In genomic region chr16:89871895-89872294, GRCh38 we compare ENCODE assay signal across 13 cellular contexts. TPM values are rescaled to one million over a fixed set of nuclear protein-coding genes. Genes with fewer than 3 reads are reported as not detected.
DNase-seq lines count a peak whose midpoint lies in the region; FAIRE-seq and TF ChIP-seq lines count a peak whose summit lies in the region.
"Had no signal": no experiment of that assay in that cellular context is flagged by ENCODE, and none has a peak within 500 bp of the region (broad histone marks: within the 10 kb centered on the region; RNA-seq: fewer than 3 reads in every experiment).

No MANE protein-coding gene starts in this region.

- intact Hi-C loops in activated T-helper 1 cell treated with anti-CD3 and anti-CD28 coated beads, Interleukin-12 subunit alpha, Interleukin-12 subunit beta, Interleukin-2, Interleukin-4 antibody, amounts not matched to agents 30 ng/mL and 10 ng/mL and 1 ng/mL, durations not matched to agents 14 hours and 24 hours and 36 hours (cut with micrococcal nuclease), result loop anchor here (1.0 to 10.0 kb wide), 2 partner anchors 312 to 367 kb away; partner anchors contain the start of genes RPL13 and SPG7
- intact Hi-C loops in posterior cingulate gyrus (cut with DNase I), result loop anchor here (5.0 kb wide), 1 partner anchor 55 kb away; the partner anchor contains the start of gene FANCA

- H3K4me1 ChIP-seq in GM23248 (ENCODE audit: insufficient read depth), result peaks cover 12% of the 10 kb centered on the region; the same call in 1 of the 2 replicates

- no peaks in the 10 kb centered on the region for H3K9me3 Mint-ChIP-seq in activated naive CD4-positive, alpha-beta T cell treated with anti-CD3 and anti-CD28 coated beads, Interleukin-2, amount 50 U/mL, for 24 hours
- peaks cover 6% of the 10 kb centered on the region for H3K9me3 Mint-ChIP-seq in activated T-helper 1 cell treated with anti-CD3 and anti-CD28 coated beads, Interleukin-12 subunit alpha, Interleukin-12 subunit beta, Interleukin-2, Interleukin-4 antibody, amounts not matched to agents 30 ng/mL and 10 ng/mL and 1 ng/mL, durations not matched to agents 14 hours and 24 hours and 36 hours
- no peaks in the 10 kb centered on the region for H3K9me3 Mint-ChIP-seq in nephron

- no peak for TF ChIP-seq CTCF in nephron (IDR thresholded peaks at IDR 0.05; ENCODE audit: unreplicated experiment in 3 of 3)
- no peak for TF ChIP-seq CTCF in D721Med (IDR thresholded peaks at IDR 0.05; ENCODE audit: insufficient read depth, missing control alignments)

- no peak for FAIRE-seq in D721Med (lab: Jason Lieb, UNC)
- FAIRE-seq: colon, TTC549 had no signal

- H3K27ac ChIP-seq in GM23248, result no peak overlapping the region

- in situ Hi-C loops in GM23248 (cut with MboI), result no loop called here

- H3K79me2 ChIP-seq in GM23248 (ENCODE audit: insufficient read depth), result peaks cover 41% of the 10 kb centered on the region

- no peaks in the 10 kb centered on the region for H3K9me2 ChIP-seq in GM23248 (ENCODE audit: insufficient read depth)

- H3K27me3 Mint-ChIP-seq in activated naive CD4-positive, alpha-beta T cell treated with anti-CD3 and anti-CD28 coated beads, Interleukin-2, amount 50 U/mL, for 24 hours, result no peaks in the 10 kb centered on the region
- peaks cover 2% of the 10 kb centered on the region for H3K27me3 Mint-ChIP-seq in activated T-helper 1 cell treated with anti-CD3 and anti-CD28 coated beads, Interleukin-12 subunit alpha, Interleukin-12 subunit beta, Interleukin-2, Interleukin-4 antibody, amounts not matched to agents 30 ng/mL and 10 ng/mL and 1 ng/mL, durations not matched to agents 14 hours and 24 hours and 36 hours (ENCODE audit: insufficient read depth)
- peaks cover 3% of the 10 kb centered on the region for H3K27me3 Mint-ChIP-seq in nephron (ENCODE audit: low read depth)

- no peaks in the 10 kb centered on the region for H3K27me3 ChIP-seq in GM23248 (replicated peaks; ENCODE audit: insufficient read depth)
- H3K27me3 ChIP-seq: gastrocnemius medialis had no signal

- WGBS in GM23248 (ENCODE audit: low coverage in 1 of 2, low lambda C conversion rate in 2 of 2, missing lambda C conversion rate in 2 of 2), 2 experiments, result 98% methylated on average over 9 of the region's 9 CpGs

- H3F3A ChIP-seq in GM23248 (ENCODE audit: insufficient read depth), result peaks cover 14% of the 10 kb centered on the region

- H3K9ac ChIP-seq in GM23248, result peak overlapping the region; percentile 99; the same call in 1 of the 2 replicates

- H3K27ac Mint-ChIP-seq in activated naive CD4-positive, alpha-beta T cell treated with anti-CD3 and anti-CD28 coated beads, Interleukin-2, amount 50 U/mL, for 24 hours, result no peak overlapping the region
- H3K27ac Mint-ChIP-seq in activated T-helper 1 cell treated with anti-CD3 and anti-CD28 coated beads, Interleukin-12 subunit alpha, Interleukin-12 subunit beta, Interleukin-2, Interleukin-4 antibody, amounts not matched to agents 30 ng/mL and 10 ng/mL and 1 ng/mL, durations not matched to agents 14 hours and 24 hours and 36 hours, result no peak overlapping the region
- H3K27ac Mint-ChIP-seq in nephron, result no peak overlapping the region

- peaks cover 13% of the 10 kb centered on the region for H3K4me1 Mint-ChIP-seq in activated naive CD4-positive, alpha-beta T cell treated with anti-CD3 and anti-CD28 coated beads, Interleukin-2, amount 50 U/mL, for 24 hours
- peaks cover 11% of the 10 kb centered on the region for H3K4me1 Mint-ChIP-seq in activated T-helper 1 cell treated with anti-CD3 and anti-CD28 coated beads, Interleukin-12 subunit alpha, Interleukin-12 subunit beta, Interleukin-2, Interleukin-4 antibody, amounts not matched to agents 30 ng/mL and 10 ng/mL and 1 ng/mL, durations not matched to agents 14 hours and 24 hours and 36 hours (ENCODE audit: low read depth)
- H3K4me1 Mint-ChIP-seq in nephron, result peaks cover 9% of the 10 kb centered on the region

- peaks cover 14% of the 10 kb centered on the region; the same call in 1 of the 2 replicates for H3K36me3 ChIP-seq in GM23248 (ENCODE audit: low read depth)

- peak overlapping the region; percentile 91 for H3K4me3 Mint-ChIP-seq in activated naive CD4-positive, alpha-beta T cell treated with anti-CD3 and anti-CD28 coated beads, Interleukin-2, amount 50 U/mL, for 24 hours
- peak overlapping the region; percentile 90 for H3K4me3 Mint-ChIP-seq in activated T-helper 1 cell treated with anti-CD3 and anti-CD28 coated beads, Interleukin-12 subunit alpha, Interleukin-12 subunit beta, Interleukin-2, Interleukin-4 antibody, amounts not matched to agents 30 ng/mL and 10 ng/mL and 1 ng/mL, durations not matched to agents 14 hours and 24 hours and 36 hours
- peak overlapping the region in 2 of 3 experiments; percentile 37 to 66 for H3K4me3 Mint-ChIP-seq in nephron

- peaks cover 5% of the 10 kb centered on the region for H3K36me3 Mint-ChIP-seq in activated naive CD4-positive, alpha-beta T cell treated with anti-CD3 and anti-CD28 coated beads, Interleukin-2, amount 50 U/mL, for 24 hours
- H3K36me3 Mint-ChIP-seq in activated T-helper 1 cell treated with anti-CD3 and anti-CD28 coated beads, Interleukin-12 subunit alpha, Interleukin-12 subunit beta, Interleukin-2, Interleukin-4 antibody, amounts not matched to agents 30 ng/mL and 10 ng/mL and 1 ng/mL, durations not matched to agents 14 hours and 24 hours and 36 hours (ENCODE audit: low read depth), result peaks cover 17% of the 10 kb centered on the region
- peaks cover 12% of the 10 kb centered on the region for H3K36me3 Mint-ChIP-seq in nephron (ENCODE audit: low read depth)

- H3K4me3 ChIP-seq in GM23248, result no peak overlapping the region
- H3K4me3 ChIP-seq: lung had no signal

- no peaks in the 10 kb centered on the region for H3K9me3 ChIP-seq in GM23248 (ENCODE audit: low read depth)
- H3K9me3 ChIP-seq: gastrocnemius medialis had no signal

- H3K4me2 ChIP-seq in GM23248 (ENCODE audit: unreplicated experiment), result no peak overlapping the region

- H4K20me1 ChIP-seq in GM23248 (ENCODE audit: insufficient read depth), result peaks cover 8% of the 10 kb centered on the region; the same call in 1 of the 2 replicates

- DNase-seq in activated naive CD4-positive, alpha-beta T cell treated with anti-CD3 and anti-CD28 coated beads, Interleukin-2, amount 50 U/mL, for 16 hours, result no peak
- DNase-seq in GM23248, result no peak
- no peak for DNase-seq in activated T-helper 1 cell treated with anti-CD3 and anti-CD28 coated beads, Interleukin-12 subunit alpha, Interleukin-12 subunit beta, Interleukin-2, Interleukin-4 antibody, amounts not matched to agents 30 ng/mL and 10 ng/mL and 1 ng/mL, durations not matched to agents 14 hours and 24 hours and 36 hours (ENCODE audit: low spot score)
- DNase-seq in D721Med (ENCODE audit: insufficient read length, low spot score), result no peak
- DNase-seq in inferior parietal cortex (ENCODE audit: extremely low spot score), result no peak
- no peak for DNase-seq in posterior cingulate gyrus
- DNase-seq: gastrocnemius medialis, NCI-H1092 had no signal

- no peak overlapping the region for H2AFZ ChIP-seq in GM23248

RNA-seq across cellular contexts. Expression of gene TCF25, which starts 1.5 kb away (rescaled TPM):
- 143 and 166 TPM in 2 replicates for total RNA-seq in GM23248 (2014; rRNA removed; shearing (Covaris generic))
- polyA plus RNA-seq in GM23248 (2016; fragmentation: Nextera tagmentation; extraction: Ambion mirVana), result 162 and 165 TPM in 2 replicates
- total RNA-seq in activated T-helper 1 cell treated with anti-CD3 and anti-CD28 coated beads, Interleukin-12 subunit alpha, Interleukin-12 subunit beta, Interleukin-2, Interleukin-4 antibody, amounts not matched to agents 30 ng/mL and 10 ng/mL and 1 ng/mL, durations not matched to agents 14 hours and 24 hours and 36 hours, result 189 and 201 TPM in 2 replicates

RNA-seq across cellular contexts. Expression of gene SPIRE2, which starts 43.6 kb away (rescaled TPM):
- 3.6 TPM in 1 of 2 replicates, not detected in the other for total RNA-seq in GM23248 (2014; rRNA removed; shearing (Covaris generic))
- 0.55 and 0.79 TPM in 2 replicates for polyA plus RNA-seq in GM23248 (2016; fragmentation: Nextera tagmentation; extraction: Ambion mirVana)
- total RNA-seq in activated T-helper 1 cell treated with anti-CD3 and anti-CD28 coated beads, Interleukin-12 subunit alpha, Interleukin-12 subunit beta, Interleukin-2, Interleukin-4 antibody, amounts not matched to agents 30 ng/mL and 10 ng/mL and 1 ng/mL, durations not matched to agents 14 hours and 24 hours and 36 hours, result 1.5 and 2.7 TPM in 2 replicates

RNA-seq across cellular contexts. Expression of gene MC1R, which starts 46.8 kb away (rescaled TPM):
- 5.6 and 7.7 TPM in 2 replicates for total RNA-seq in GM23248 (2014; rRNA removed; shearing (Covaris generic))
- polyA plus RNA-seq in GM23248 (2016; fragmentation: Nextera tagmentation; extraction: Ambion mirVana), result 3.8 and 4.0 TPM in 2 replicates
- 5.5 and 5.6 TPM in 2 replicates for total RNA-seq in activated T-helper 1 cell treated with anti-CD3 and anti-CD28 coated beads, Interleukin-12 subunit alpha, Interleukin-12 subunit beta, Interleukin-2, Interleukin-4 antibody, amounts not matched to agents 30 ng/mL and 10 ng/mL and 1 ng/mL, durations not matched to agents 14 hours and 24 hours and 36 hours

RNA-seq across cellular contexts. Expression of gene TUBB3, which starts 51.2 kb away (rescaled TPM):
- total RNA-seq in GM23248 (2014; rRNA removed; shearing (Covaris generic)), result 215 and 225 TPM in 2 replicates
- polyA plus RNA-seq in GM23248 (2016; fragmentation: Nextera tagmentation; extraction: Ambion mirVana), result 95.8 and 96.4 TPM in 2 replicates
- 2.0 and 2.6 TPM in 2 replicates for total RNA-seq in activated T-helper 1 cell treated with anti-CD3 and anti-CD28 coated beads, Interleukin-12 subunit alpha, Interleukin-12 subunit beta, Interleukin-2, Interleukin-4 antibody, amounts not matched to agents 30 ng/mL and 10 ng/mL and 1 ng/mL, durations not matched to agents 14 hours and 24 hours and 36 hours

RNA-seq across cellular contexts. Expression of gene FANCA, which starts 55.4 kb away (rescaled TPM):
- 10.6 and 12.4 TPM in 2 replicates for total RNA-seq in GM23248 (2014; rRNA removed; shearing (Covaris generic))
- 6.5 and 7.9 TPM in 2 replicates for polyA plus RNA-seq in GM23248 (2016; fragmentation: Nextera tagmentation; extraction: Ambion mirVana)
- 210 and 221 TPM in 2 replicates for total RNA-seq in activated T-helper 1 cell treated with anti-CD3 and anti-CD28 coated beads, Interleukin-12 subunit alpha, Interleukin-12 subunit beta, Interleukin-2, Interleukin-4 antibody, amounts not matched to agents 30 ng/mL and 10 ng/mL and 1 ng/mL, durations not matched to agents 14 hours and 24 hours and 36 hours
